Comparison of ENCODE assay signal across 1 cellular context in genomic region chr15:77803487-77803886, GRCh38.
TF ChIP-seq lines count a peak whose summit lies in the region.

No MANE protein-coding gene starts in this region.

TF ChIP-seq in GM12878, 131 proteins besides CTCF, POLR2A, EP300 and RAD21 (continued from another document):
- no peak for TF ChIP-seq ZBTB11 (CRISPR knock-in tag; IDR thresholded peaks at IDR 0.05)
- TF ChIP-seq PRDM15 (CRISPR knock-in tag; IDR thresholded peaks at IDR 0.05): no peak
- TF ChIP-seq SMAD5 (IDR thresholded peaks at IDR 0.05; ENCODE audit: low read depth): no peak
- TF ChIP-seq MAX (IDR thresholded peaks at IDR 0.05; ENCODE audit: low read depth, low read length): no peak
- TF ChIP-seq RCOR1 (conservative IDR thresholded peaks at IDR 0.05; ENCODE audit: low read depth, low read length): no peak
- no peak for TF ChIP-seq ASH2L (IDR thresholded peaks at IDR 0.05; ENCODE audit: borderline replicate concordance, low read depth)
- TF ChIP-seq JUNB (IDR thresholded peaks at IDR 0.05): no peak
- TF ChIP-seq MYB (IDR thresholded peaks at IDR 0.05; ENCODE audit: borderline replicate concordance, low read depth, low read length): no peak
- TF ChIP-seq REST (IDR thresholded peaks at IDR 0.05; ENCODE audit: low read depth, low read length): no peak
